Comparison of ENCODE assay signal across 8 cellular contexts in the genomic region with DNA sequence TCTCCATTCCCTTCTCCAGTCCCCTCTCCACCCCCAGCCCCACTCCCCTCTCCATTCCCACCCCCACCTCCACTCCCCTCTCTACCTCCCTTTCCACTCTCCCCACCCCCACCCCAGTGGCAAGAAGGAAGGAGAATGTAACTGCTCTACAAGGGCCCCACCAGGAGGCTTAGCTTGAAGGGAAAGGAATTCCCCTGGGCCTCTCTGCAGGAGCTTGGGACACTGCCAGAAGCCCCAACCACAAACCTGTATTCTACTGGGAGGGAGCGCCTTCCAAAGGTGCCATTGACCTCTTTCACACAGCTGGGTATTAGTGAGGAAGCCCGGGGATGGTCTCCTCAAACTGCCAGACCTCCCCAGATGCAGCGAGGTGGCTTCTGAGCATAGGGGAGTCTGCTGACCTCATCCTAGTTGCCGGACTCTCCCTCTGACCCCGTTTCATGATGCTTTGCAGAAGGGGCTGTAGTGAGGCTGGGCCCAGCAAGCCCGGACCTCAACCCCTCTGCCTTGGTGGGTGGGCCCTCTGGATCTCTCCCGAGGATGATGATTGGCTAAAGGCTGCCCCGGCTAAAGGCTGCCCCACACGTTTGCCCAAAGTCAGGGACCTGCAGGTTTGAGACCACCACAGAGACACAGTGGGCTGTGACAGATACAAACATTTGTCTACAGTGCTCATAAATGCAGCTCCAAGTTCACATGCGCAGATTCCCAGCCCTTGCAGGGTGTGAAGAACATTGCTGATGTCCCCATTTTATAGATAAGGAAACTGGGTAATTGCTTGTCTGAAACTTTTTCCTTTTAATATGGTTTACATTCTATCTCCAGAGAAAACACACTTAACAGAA. TPM values are rescaled to one million over a fixed set of nuclear protein-coding genes. Genes with fewer than 3 reads are reported as not detected.
DNase-seq lines count a peak whose midpoint lies in the region; ATAC-seq, FAIRE-seq and TF ChIP-seq lines count a peak whose summit lies in the region.

No MANE protein-coding gene starts in this region.

- H3K36me3 Mint-ChIP-seq in activated T-cell treated with anti-CD3 and anti-CD28 coated beads, Interleukin-2, amount 50 U/mL, for 72 hours (ENCODE audit: insufficient read depth in 2 of 2) = no peaks in the 10 kb centered on the region
- no peaks in the 10 kb centered on the region for H3K36me3 Mint-ChIP-seq in activated T-cell treated with anti-CD3 and anti-CD28 coated beads, Interleukin-2, amount 50 U/mL, for 24 hours (ENCODE audit: low read depth)
- H3K36me3 Mint-ChIP-seq in activated T-helper 1 cell treated with anti-CD3 and anti-CD28 coated beads, Interleukin-12 subunit alpha, Interleukin-12 subunit beta, Interleukin-2, Interleukin-4 antibody, amounts not matched to agents 30 ng/mL and 10 ng/mL and 1 ng/mL, durations not matched to agents 14 hours and 24 hours and 36 hours (ENCODE audit: low read depth) = no peaks in the 10 kb centered on the region

- H3K9ac ChIP-seq in kidney (ENCODE audit: low read length in 2 of 2) = peak overlapping the region; percentile 11 to 99

- H3K4me1 ChIP-seq in kidney (ENCODE audit: control insufficient read depth in 1 of 2, insufficient read depth in 1 of 2, low read depth in 1 of 2, low read length in 2 of 2) (peaks cover 36 to 56% of the 10 kb centered on the region in 2 donors), tibial artery (peaks cover 4 to 61% (median 44%) of the 10 kb centered on the region in 4 donors)

- H3K4me1 Mint-ChIP-seq in activated T-cell treated with anti-CD3 and anti-CD28 coated beads, Interleukin-2, amount 50 U/mL, for 72 hours (ENCODE audit: low read depth) = peaks cover 25% of the 10 kb centered on the region
- H3K4me1 Mint-ChIP-seq in activated T-cell treated with anti-CD3 and anti-CD28 coated beads, Interleukin-2, amount 50 U/mL, for 24 hours (ENCODE audit: low read depth) = peaks cover 21% of the 10 kb centered on the region
- H3K4me1 Mint-ChIP-seq in activated T-helper 1 cell treated with anti-CD3 and anti-CD28 coated beads, Interleukin-12 subunit alpha, Interleukin-12 subunit beta, Interleukin-2, Interleukin-4 antibody, amounts not matched to agents 30 ng/mL and 10 ng/mL and 1 ng/mL, durations not matched to agents 14 hours and 24 hours and 36 hours (ENCODE audit: low read depth) = peaks cover 39% of the 10 kb centered on the region

- no peak for DNase-seq in activated T-cell treated with anti-CD3 and anti-CD28 coated beads, Interleukin-2, amount 50 U/mL, for 72 hours
- DNase-seq in activated T-cell treated with anti-CD3 and anti-CD28 coated beads, Interleukin-2, amount 50 U/mL, for 24 hours = no peak
- DNase-seq in activated T-helper 1 cell treated with anti-CD3 and anti-CD28 coated beads, Interleukin-12 subunit alpha, Interleukin-12 subunit beta, Interleukin-2, Interleukin-4 antibody, amounts not matched to agents 30 ng/mL and 10 ng/mL and 1 ng/mL, durations not matched to agents 14 hours and 24 hours and 36 hours (ENCODE audit: low spot score) = no peak
- DNase-seq in kidney = peak; percentile 87
- peak; percentile 79 to 89 for DNase-seq in tibial artery
- no peak for DNase-seq in NCI-H2196 (lab: John Stamatoyannopoulos, UW; ENCODE audit: unreplicated experiment)

- no peak overlapping the region for H3K27ac Mint-ChIP-seq in activated T-cell treated with anti-CD3 and anti-CD28 coated beads, Interleukin-2, amount 50 U/mL, for 72 hours
- H3K27ac Mint-ChIP-seq in activated T-cell treated with anti-CD3 and anti-CD28 coated beads, Interleukin-2, amount 50 U/mL, for 24 hours = no peak overlapping the region
- peak overlapping the region; percentile 40 for H3K27ac Mint-ChIP-seq in activated T-helper 1 cell treated with anti-CD3 and anti-CD28 coated beads, Interleukin-12 subunit alpha, Interleukin-12 subunit beta, Interleukin-2, Interleukin-4 antibody, amounts not matched to agents 30 ng/mL and 10 ng/mL and 1 ng/mL, durations not matched to agents 14 hours and 24 hours and 36 hours

- FAIRE-seq in kidney (lab: Jason Lieb, UNC) = no peak

- H3K27me3 ChIP-seq in tibial artery = no peaks in the 10 kb centered on the region

- H3K9me3 Mint-ChIP-seq in activated T-cell treated with anti-CD3 and anti-CD28 coated beads, Interleukin-2, amount 50 U/mL, for 72 hours = no peaks in the 10 kb centered on the region
- no peaks in the 10 kb centered on the region for H3K9me3 Mint-ChIP-seq in activated T-cell treated with anti-CD3 and anti-CD28 coated beads, Interleukin-2, amount 50 U/mL, for 24 hours
- no peaks in the 10 kb centered on the region for H3K9me3 Mint-ChIP-seq in activated T-helper 1 cell treated with anti-CD3 and anti-CD28 coated beads, Interleukin-12 subunit alpha, Interleukin-12 subunit beta, Interleukin-2, Interleukin-4 antibody, amounts not matched to agents 30 ng/mL and 10 ng/mL and 1 ng/mL, durations not matched to agents 14 hours and 24 hours and 36 hours

- intact Hi-C loops in activated T-helper 1 cell treated with anti-CD3 and anti-CD28 coated beads, Interleukin-12 subunit alpha, Interleukin-12 subunit beta, Interleukin-2, Interleukin-4 antibody, amounts not matched to agents 30 ng/mL and 10 ng/mL and 1 ng/mL, durations not matched to agents 14 hours and 24 hours and 36 hours (cut with micrococcal nuclease) = loop anchor here (1.0 to 10.0 kb wide), 5 partner anchors 9 to 1049 kb away; a partner anchor contains a TSS
- intact Hi-C loops in kidney (cut with DNase I) = no loop called here
- intact Hi-C loops in tibial artery (cut with DNase I; ENCODE audit: low total_unique reads) = loop anchor here (1.0 to 10.0 kb wide), 3 partner anchors 17 to 101 kb away; a partner anchor contains a TSS

- no peaks in the 10 kb centered on the region for H3K9me3 ChIP-seq in kidney (ENCODE audit: control insufficient read depth in 1 of 2, low read length in 2 of 2)
- H3K9me3 ChIP-seq in tibial artery = no peaks in the 10 kb centered on the region

- H3K27me3 Mint-ChIP-seq in activated T-cell treated with anti-CD3 and anti-CD28 coated beads, Interleukin-2, amount 50 U/mL, for 72 hours (ENCODE audit: low read depth) = no peaks in the 10 kb centered on the region
- H3K27me3 Mint-ChIP-seq in activated T-cell treated with anti-CD3 and anti-CD28 coated beads, Interleukin-2, amount 50 U/mL, for 24 hours = peaks cover 5% of the 10 kb centered on the region
- no peaks in the 10 kb centered on the region for H3K27me3 Mint-ChIP-seq in activated T-helper 1 cell treated with anti-CD3 and anti-CD28 coated beads, Interleukin-12 subunit alpha, Interleukin-12 subunit beta, Interleukin-2, Interleukin-4 antibody, amounts not matched to agents 30 ng/mL and 10 ng/mL and 1 ng/mL, durations not matched to agents 14 hours and 24 hours and 36 hours (ENCODE audit: insufficient read depth)

- no peak for ATAC-seq in activated T-cell treated with anti-CD3 and anti-CD28 coated beads, Interleukin-2, amount 50 U/mL, for 72 hours (replicated peaks in 1 of 2)
- no peak for ATAC-seq in HG03135 (IDR thresholded peaks at IDR 0.05; ENCODE audit: unreplicated experiment)
- no peak for ATAC-seq in HG03025 (IDR thresholded peaks at IDR 0.05; ENCODE audit: low FRiP score, unreplicated experiment)

- peak overlapping the region; percentile 90 to 94 for H3K4me3 ChIP-seq in kidney (ENCODE audit: low read length in 2 of 2)
- peak overlapping the region; percentile 72 to 85 for H3K4me3 ChIP-seq in tibial artery

- H3K27ac ChIP-seq in kidney (ENCODE audit: low read depth in 2 of 2, low read length in 2 of 2) = peak overlapping the region; percentile 25 to 98
- peak overlapping the region; percentile 90 to 96 for H3K27ac ChIP-seq in tibial artery

- H3K36me3 ChIP-seq in kidney (ENCODE audit: control insufficient read depth in 1 of 2, insufficient read depth in 2 of 2, low read length in 2 of 2) = peaks cover 17 to 44% of the 10 kb centered on the region in 2 donors
- H3K36me3 ChIP-seq in tibial artery = peaks cover 20 to 38% (median 34%) of the 10 kb centered on the region in 3 donors

- TF ChIP-seq CTCF in kidney (IDR thresholded peaks at IDR 0.05; ENCODE audit: borderline replicate concordance, extremely low read depth, insufficient read depth) (no peak), tibial artery (IDR thresholded peaks at IDR 0.05) (no peak)

- peak overlapping the region; percentile 19 to 63 for H3K4me3 Mint-ChIP-seq in activated T-cell treated with anti-CD3 and anti-CD28 coated beads, Interleukin-2, amount 50 U/mL, for 72 hours
- H3K4me3 Mint-ChIP-seq in activated T-cell treated with anti-CD3 and anti-CD28 coated beads, Interleukin-2, amount 50 U/mL, for 24 hours = no peak overlapping the region
- H3K4me3 Mint-ChIP-seq in activated T-helper 1 cell treated with anti-CD3 and anti-CD28 coated beads, Interleukin-12 subunit alpha, Interleukin-12 subunit beta, Interleukin-2, Interleukin-4 antibody, amounts not matched to agents 30 ng/mL and 10 ng/mL and 1 ng/mL, durations not matched to agents 14 hours and 24 hours and 36 hours = peak overlapping the region; percentile 67

RNA-seq across cellular contexts. Expression of a gene that starts 2.9 kb away (rescaled TPM):
- total RNA-seq in activated T-cell treated with anti-CD3 and anti-CD28 coated beads, Interleukin-2, amount 50 U/mL, for 72 hours = 1 to 10 TPM in 1 of 2 donors, under 1 TPM in 1; 0.23 to 1.4 TPM
- 4.6 and 5.3 TPM in 2 replicates for total RNA-seq in activated T-helper 1 cell treated with anti-CD3 and anti-CD28 coated beads, Interleukin-12 subunit alpha, Interleukin-12 subunit beta, Interleukin-2, Interleukin-4 antibody, amounts not matched to agents 30 ng/mL and 10 ng/mL and 1 ng/mL, durations not matched to agents 14 hours and 24 hours and 36 hours
- 146 TPM for total RNA-seq in kidney
- polyA plus RNA-seq in kidney (ENCODE audit: insufficient read depth, low read depth, low replicate concordance) = 44.4 TPM

RNA-seq across cellular contexts. Expression of a gene that starts 16.1 kb away (rescaled TPM):
- total RNA-seq in activated T-cell treated with anti-CD3 and anti-CD28 coated beads, Interleukin-2, amount 50 U/mL, for 72 hours = 1 to 10 TPM; 2.6 to 2.8 TPM
- total RNA-seq in activated T-helper 1 cell treated with anti-CD3 and anti-CD28 coated beads, Interleukin-12 subunit alpha, Interleukin-12 subunit beta, Interleukin-2, Interleukin-4 antibody, amounts not matched to agents 30 ng/mL and 10 ng/mL and 1 ng/mL, durations not matched to agents 14 hours and 24 hours and 36 hours = 1.3 and 2.5 TPM in 2 replicates
- total RNA-seq in kidney = 76.4 TPM
- 83.1 TPM for polyA plus RNA-seq in kidney (ENCODE audit: insufficient read depth, low read depth, low replicate concordance)

RNA-seq across cellular contexts. Expression of a gene that starts 25.0 kb away (rescaled TPM):
- total RNA-seq in activated T-cell treated with anti-CD3 and anti-CD28 coated beads, Interleukin-2, amount 50 U/mL, for 72 hours = 10 to 100 TPM; 34.8 to 44.0 TPM
- 23.1 and 25.6 TPM in 2 replicates for total RNA-seq in activated T-helper 1 cell treated with anti-CD3 and anti-CD28 coated beads, Interleukin-12 subunit alpha, Interleukin-12 subunit beta, Interleukin-2, Interleukin-4 antibody, amounts not matched to agents 30 ng/mL and 10 ng/mL and 1 ng/mL, durations not matched to agents 14 hours and 24 hours and 36 hours
- total RNA-seq in kidney = 24.5 TPM
- polyA plus RNA-seq in kidney (ENCODE audit: insufficient read depth, low read depth, low replicate concordance) = 18.7 TPM

Comparison
In these comparisons a context has a peak if more than half of its experiments do, and no peak if none do; other contexts are left out.
1. DNase-seq: peak in kidney (single experiment) and tibial artery (2 of 2); none in activated T-cell treated with anti-CD3 and anti-CD28 coated beads, Interleukin-2, amount 50 U/mL, for 72 hours (0 of 2), activated T-cell treated with anti-CD3 and anti-CD28 coated beads, Interleukin-2, amount 50 U/mL, for 24 hours (single experiment), activated T-helper 1 cell treated with anti-CD3 and anti-CD28 coated beads, Interleukin-12 subunit alpha, Interleukin-12 subunit beta, Interleukin-2, Interleukin-4 antibody, amounts not matched to agents 30 ng/mL and 10 ng/mL and 1 ng/mL, durations not matched to agents 14 hours and 24 hours and 36 hours (single experiment) and NCI-H2196 (single experiment).
2. RNA of a gene that starts 2.9 kb away (total RNA-seq): 146 TPM in kidney (single experiment); 4.6 to 5.3 TPM in activated T-helper 1 cell treated with anti-CD3 and anti-CD28 coated beads, Interleukin-12 subunit alpha, Interleukin-12 subunit beta, Interleukin-2, Interleukin-4 antibody, amounts not matched to agents 30 ng/mL and 10 ng/mL and 1 ng/mL, durations not matched to agents 14 hours and 24 hours and 36 hours and 0.23 to 1.4 TPM in activated T-cell treated with anti-CD3 and anti-CD28 coated beads, Interleukin-2, amount 50 U/mL, for 72 hours; every median in the first group is over 10 times any median in the second.
3. RNA of a gene that starts 16.1 kb away (total RNA-seq): 76.4 TPM in kidney (single experiment); 2.6 to 2.8 TPM in activated T-cell treated with anti-CD3 and anti-CD28 coated beads, Interleukin-2, amount 50 U/mL, for 72 hours and 1.3 to 2.5 TPM in activated T-helper 1 cell treated with anti-CD3 and anti-CD28 coated beads, Interleukin-12 subunit alpha, Interleukin-12 subunit beta, Interleukin-2, Interleukin-4 antibody, amounts not matched to agents 30 ng/mL and 10 ng/mL and 1 ng/mL, durations not matched to agents 14 hours and 24 hours and 36 hours; every median in the first group is over 10 times any median in the second.